8 cellular contexts compared by ENCODE assay signal in the genomic region with DNA sequence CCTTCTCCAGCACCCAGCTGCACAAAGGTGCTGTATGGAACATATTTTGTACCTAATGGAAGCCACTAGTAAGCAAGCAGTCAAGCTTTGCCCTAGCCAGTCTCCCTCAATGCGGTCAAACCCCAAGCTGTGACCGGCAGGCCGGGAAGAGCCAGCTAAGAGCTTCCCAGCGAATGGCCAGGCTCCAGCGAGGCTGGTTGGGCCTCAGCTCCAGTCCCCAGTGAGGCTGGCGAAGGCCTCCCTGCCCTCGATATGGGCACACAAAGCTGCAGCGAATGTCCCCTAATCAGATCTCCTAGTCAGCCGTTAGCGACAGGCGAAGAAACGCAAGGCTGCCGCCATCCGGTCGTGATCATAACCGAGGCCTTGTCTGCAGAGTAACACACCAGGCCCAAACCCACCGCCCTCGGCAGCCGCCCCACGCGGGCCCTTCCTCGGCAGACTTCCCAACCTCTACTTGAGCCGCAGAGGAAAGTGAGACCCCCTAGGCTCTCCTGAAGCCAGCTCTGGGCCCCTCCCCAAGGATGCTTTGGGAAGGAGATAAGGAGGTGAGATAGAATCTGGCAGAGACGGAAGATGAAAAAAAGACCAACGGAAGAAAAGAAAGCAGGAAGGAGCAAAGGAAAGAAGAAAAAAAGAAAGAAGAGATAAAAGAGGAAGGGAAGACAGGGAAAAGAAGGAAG. TPM values are rescaled to one million over a fixed set of nuclear protein-coding genes. Genes with fewer than 3 reads are reported as not detected.
DNase-seq lines count a peak whose midpoint lies in the region; ATAC-seq and TF ChIP-seq lines count a peak whose summit lies in the region.

No MANE protein-coding gene starts in this region.

- H3K36me3 Mint-ChIP-seq in activated T-helper 1 cell treated with anti-CD3 and anti-CD28 coated beads, Interleukin-12 subunit alpha, Interleukin-12 subunit beta, Interleukin-2, Interleukin-4 antibody, amounts not matched to agents 30 ng/mL and 10 ng/mL and 1 ng/mL, durations not matched to agents 14 hours and 24 hours and 36 hours (ENCODE audit: low read depth) = peaks cover 4% of the 10 kb centered on the region
- H3K36me3 Mint-ChIP-seq in natural killer cell = peaks cover 20% of the 10 kb centered on the region

- no peak for TF ChIP-seq EP300 in esophagus muscularis mucosa (IDR thresholded peaks at IDR 0.05)

- H3K36me3 ChIP-seq in esophagus muscularis mucosa = no peaks in the 10 kb centered on the region

- in situ Hi-C loops in Caki2 (cut with HindIII; ENCODE audit: low pct_unique_long_range_greater_than_20kb, low sequenced_read_pairs) = no loop called here

- DNase-seq in Caki2 (ENCODE audit: low read depth) (peak; percentile 72), HT-29 (ENCODE audit: low spot score) (peak; percentile 88), natural killer cell (no peak), esophagus muscularis mucosa (ENCODE audit: extremely low spot score) (no peak), amygdala (lab: John Stamatoyannopoulos, UW) (no peak)
- no peak for DNase-seq in activated T-helper 1 cell treated with anti-CD3 and anti-CD28 coated beads, Interleukin-12 subunit alpha, Interleukin-12 subunit beta, Interleukin-2, Interleukin-4 antibody, amounts not matched to agents 30 ng/mL and 10 ng/mL and 1 ng/mL, durations not matched to agents 14 hours and 24 hours and 36 hours (ENCODE audit: low spot score)

- no peak for ATAC-seq in natural killer cell
- ATAC-seq in GM19397 (IDR thresholded peaks at IDR 0.05; ENCODE audit: unreplicated experiment) = no peak
- no peak for ATAC-seq in GM21786 (IDR thresholded peaks at IDR 0.05; ENCODE audit: unreplicated experiment)

- intact Hi-C loops in activated T-helper 1 cell treated with anti-CD3 and anti-CD28 coated beads, Interleukin-12 subunit alpha, Interleukin-12 subunit beta, Interleukin-2, Interleukin-4 antibody, amounts not matched to agents 30 ng/mL and 10 ng/mL and 1 ng/mL, durations not matched to agents 14 hours and 24 hours and 36 hours (cut with micrococcal nuclease) = no loop called here
- intact Hi-C loops in natural killer cell (cut with micrococcal nuclease) (loop anchor here (10.0 kb wide), 1 partner anchor 76 kb away; the partner anchor contains the start of gene EVX1), esophagus muscularis mucosa (cut with DNase I) (no loop called here)

- no peaks in the 10 kb centered on the region for H3K9me3 ChIP-seq in esophagus muscularis mucosa

- peaks cover 21 to 69% (median 59%) of the 10 kb centered on the region in 4 donors for H3K4me1 ChIP-seq in esophagus muscularis mucosa

- H3K27ac Mint-ChIP-seq in activated T-helper 1 cell treated with anti-CD3 and anti-CD28 coated beads, Interleukin-12 subunit alpha, Interleukin-12 subunit beta, Interleukin-2, Interleukin-4 antibody, amounts not matched to agents 30 ng/mL and 10 ng/mL and 1 ng/mL, durations not matched to agents 14 hours and 24 hours and 36 hours = peak overlapping the region; percentile 14
- peak overlapping the region; percentile 47 to 69 for H3K27ac Mint-ChIP-seq in natural killer cell

- no peak overlapping the region for H3K4me3 ChIP-seq in esophagus muscularis mucosa

- peaks cover 68% of the 10 kb centered on the region for H3K27me3 Mint-ChIP-seq in activated T-helper 1 cell treated with anti-CD3 and anti-CD28 coated beads, Interleukin-12 subunit alpha, Interleukin-12 subunit beta, Interleukin-2, Interleukin-4 antibody, amounts not matched to agents 30 ng/mL and 10 ng/mL and 1 ng/mL, durations not matched to agents 14 hours and 24 hours and 36 hours (ENCODE audit: insufficient read depth)
- H3K27me3 Mint-ChIP-seq in natural killer cell (ENCODE audit: low read depth in 2 of 2) = peaks cover 75 to 77% of the 10 kb centered on the region in 2 donors

- no peaks in the 10 kb centered on the region for H3K9me3 Mint-ChIP-seq in activated T-helper 1 cell treated with anti-CD3 and anti-CD28 coated beads, Interleukin-12 subunit alpha, Interleukin-12 subunit beta, Interleukin-2, Interleukin-4 antibody, amounts not matched to agents 30 ng/mL and 10 ng/mL and 1 ng/mL, durations not matched to agents 14 hours and 24 hours and 36 hours
- no peaks in the 10 kb centered on the region for H3K9me3 Mint-ChIP-seq in natural killer cell

- no peak for TF ChIP-seq POLR2A in esophagus muscularis mucosa (IDR thresholded peaks at IDR 0.05; ENCODE audit: low read depth)

- H3K27ac ChIP-seq in esophagus muscularis mucosa (replicated peaks in 1 of 4) = no peak overlapping the region

- peak overlapping the region; percentile 22 for H3K4me3 Mint-ChIP-seq in activated T-helper 1 cell treated with anti-CD3 and anti-CD28 coated beads, Interleukin-12 subunit alpha, Interleukin-12 subunit beta, Interleukin-2, Interleukin-4 antibody, amounts not matched to agents 30 ng/mL and 10 ng/mL and 1 ng/mL, durations not matched to agents 14 hours and 24 hours and 36 hours
- H3K4me3 Mint-ChIP-seq in natural killer cell = peak overlapping the region; percentile 70

- TF ChIP-seq CTCF in natural killer cell (IDR thresholded peaks at IDR 0.05) (no peak), esophagus muscularis mucosa (IDR thresholded peaks at IDR 0.05) (no peak)

- WGBS in esophagus muscularis mucosa = 48% methylated on average over 11 of the region's 25 CpGs

- H3K27me3 ChIP-seq in esophagus muscularis mucosa = peaks cover 33 to 100% (median 100%) of the 10 kb centered on the region in 4 donors

- peaks cover 12% of the 10 kb centered on the region for H3K4me1 Mint-ChIP-seq in activated T-helper 1 cell treated with anti-CD3 and anti-CD28 coated beads, Interleukin-12 subunit alpha, Interleukin-12 subunit beta, Interleukin-2, Interleukin-4 antibody, amounts not matched to agents 30 ng/mL and 10 ng/mL and 1 ng/mL, durations not matched to agents 14 hours and 24 hours and 36 hours (ENCODE audit: low read depth)
- peaks cover 44 to 61% of the 10 kb centered on the region in 2 donors for H3K4me1 Mint-ChIP-seq in natural killer cell

RNA-seq across cellular contexts. Expression of gene HOXA9, which starts 3.1 kb away (rescaled TPM):
- total RNA-seq in Caki2 (2014; rRNA removed; shearing (Covaris generic); ENCODE audit: low replicate concordance) = 46.9 and 62.2 TPM in 2 replicates
- total RNA-seq in HT-29 (2014; rRNA removed; shearing (Covaris generic)) = 96.1 and 99.2 TPM in 2 replicates
- not detected in 2 replicates for total RNA-seq in activated T-helper 1 cell treated with anti-CD3 and anti-CD28 coated beads, Interleukin-12 subunit alpha, Interleukin-12 subunit beta, Interleukin-2, Interleukin-4 antibody, amounts not matched to agents 30 ng/mL and 10 ng/mL and 1 ng/mL, durations not matched to agents 14 hours and 24 hours and 36 hours
- total RNA-seq in natural killer cell (1 to 10 TPM in 1 of 3 donors, under 1 TPM in 2; 0.39 to 4.6 (median 0.42) TPM), esophagus muscularis mucosa (under 1 TPM in 1 of 4 donors, not detected in 3; 0.50 TPM)

RNA-seq across cellular contexts. Expression of gene HOXA10, which starts 5.7 kb away (rescaled TPM):
- 22.1 and 31.5 TPM in 2 replicates for total RNA-seq in Caki2 (2014; rRNA removed; shearing (Covaris generic); ENCODE audit: low replicate concordance)
- 78.9 and 86.4 TPM in 2 replicates for total RNA-seq in HT-29 (2014; rRNA removed; shearing (Covaris generic))
- total RNA-seq in activated T-helper 1 cell treated with anti-CD3 and anti-CD28 coated beads, Interleukin-12 subunit alpha, Interleukin-12 subunit beta, Interleukin-2, Interleukin-4 antibody, amounts not matched to agents 30 ng/mL and 10 ng/mL and 1 ng/mL, durations not matched to agents 14 hours and 24 hours and 36 hours = not detected in 2 replicates
- total RNA-seq in natural killer cell = 1 to 10 TPM in 2 of 3 donors, under 1 TPM in 1; 0.82 to 3.3 (median 2.2) TPM
- total RNA-seq in esophagus muscularis mucosa = not detected

RNA-seq across cellular contexts. Expression of gene HOXA7, which starts 11.9 kb away (rescaled TPM):
- total RNA-seq in Caki2 (2014; rRNA removed; shearing (Covaris generic); ENCODE audit: low replicate concordance) = 5.1 TPM in 1 of 2 replicates, not detected in the other
- total RNA-seq in HT-29 (2014; rRNA removed; shearing (Covaris generic)) = 5.6 and 10.7 TPM in 2 replicates
- not detected in 2 replicates for total RNA-seq in activated T-helper 1 cell treated with anti-CD3 and anti-CD28 coated beads, Interleukin-12 subunit alpha, Interleukin-12 subunit beta, Interleukin-2, Interleukin-4 antibody, amounts not matched to agents 30 ng/mL and 10 ng/mL and 1 ng/mL, durations not matched to agents 14 hours and 24 hours and 36 hours
- not detected for total RNA-seq in natural killer cell
- total RNA-seq in esophagus muscularis mucosa = 1 to 10 TPM in 1 of 4 donors, under 1 TPM in 3; 0.33 to 1.7 (median 0.49) TPM

RNA-seq across cellular contexts. Expression of gene HOXA3, which starts 16.0 kb away (rescaled TPM):
- 3.3 and 32.9 TPM in 2 replicates for total RNA-seq in Caki2 (2014; rRNA removed; shearing (Covaris generic); ENCODE audit: low replicate concordance)
- 27.8 and 29.0 TPM in 2 replicates for total RNA-seq in HT-29 (2014; rRNA removed; shearing (Covaris generic))
- not detected in 2 replicates for total RNA-seq in activated T-helper 1 cell treated with anti-CD3 and anti-CD28 coated beads, Interleukin-12 subunit alpha, Interleukin-12 subunit beta, Interleukin-2, Interleukin-4 antibody, amounts not matched to agents 30 ng/mL and 10 ng/mL and 1 ng/mL, durations not matched to agents 14 hours and 24 hours and 36 hours
- total RNA-seq in natural killer cell (under 1 TPM; 0.32 to 0.78 (median 0.35) TPM), esophagus muscularis mucosa (10 to 100 TPM; 10.2 to 16.6 (median 13.8) TPM)

RNA-seq across cellular contexts. Expression of gene HOXA11, which starts 16.6 kb away (rescaled TPM):
- not detected in 2 replicates for total RNA-seq in Caki2 (2014; rRNA removed; shearing (Covaris generic); ENCODE audit: low replicate concordance)
- total RNA-seq in HT-29 (2014; rRNA removed; shearing (Covaris generic)) = 67.7 and 74.3 TPM in 2 replicates
- total RNA-seq in activated T-helper 1 cell treated with anti-CD3 and anti-CD28 coated beads, Interleukin-12 subunit alpha, Interleukin-12 subunit beta, Interleukin-2, Interleukin-4 antibody, amounts not matched to agents 30 ng/mL and 10 ng/mL and 1 ng/mL, durations not matched to agents 14 hours and 24 hours and 36 hours = not detected in 2 replicates
- total RNA-seq in natural killer cell (not detected), esophagus muscularis mucosa (not detected)

Comparison
In these comparisons a context has a peak if more than half of its experiments do, and no peak if none do; other contexts are left out.
1. DNase-seq: peak in Caki2 (single experiment) and HT-29 (single experiment); none in activated T-helper 1 cell treated with anti-CD3 and anti-CD28 coated beads, Interleukin-12 subunit alpha, Interleukin-12 subunit beta, Interleukin-2, Interleukin-4 antibody, amounts not matched to agents 30 ng/mL and 10 ng/mL and 1 ng/mL, durations not matched to agents 14 hours and 24 hours and 36 hours (single experiment), natural killer cell (single experiment), esophagus muscularis mucosa (single experiment) and amygdala (0 of 56).